In the genomic region with DNA sequence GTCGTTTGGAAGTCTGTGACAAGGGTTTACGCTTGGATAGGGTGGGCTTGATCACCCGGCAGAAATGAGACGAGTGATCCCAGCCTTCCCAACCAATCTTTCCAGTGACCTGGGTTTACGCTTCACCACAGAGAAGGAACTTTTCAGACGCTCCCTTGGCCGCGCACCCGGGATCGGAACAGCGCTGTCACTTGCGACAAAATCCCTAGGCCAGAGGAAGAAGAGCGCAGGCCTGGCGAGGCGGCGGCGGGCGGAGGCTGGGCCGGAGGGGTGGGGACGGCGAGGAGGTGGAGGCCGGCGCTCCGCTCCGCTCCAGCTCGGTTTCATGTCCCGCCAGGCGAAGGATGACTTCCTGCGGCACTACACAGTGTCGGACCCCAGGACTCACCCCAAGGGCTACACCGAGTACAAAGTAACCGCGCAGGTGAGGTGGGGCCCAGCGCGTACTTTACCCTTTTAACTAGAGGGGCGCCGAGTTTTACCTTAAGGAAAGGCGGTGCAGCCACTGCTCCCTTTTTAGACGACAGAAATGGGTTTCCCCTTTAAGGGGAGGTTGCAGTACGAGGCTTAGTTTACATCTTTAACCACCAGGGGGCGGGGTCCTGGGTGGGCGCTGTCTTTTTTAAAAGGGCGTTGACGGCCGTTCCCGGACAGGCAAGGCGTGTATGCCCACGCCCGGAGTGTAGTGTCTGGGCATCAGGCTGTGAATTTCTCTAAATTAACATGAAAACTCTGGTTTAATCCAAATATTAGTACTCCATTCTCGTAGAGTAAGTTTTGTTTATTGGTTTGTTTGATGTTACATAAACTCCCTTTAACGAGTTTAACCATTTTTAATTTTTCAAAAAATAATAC, we compare ENCODE assay signal across 1 cellular context.
TF ChIP-seq lines count a peak whose summit lies in the region.

A gene with protein sequence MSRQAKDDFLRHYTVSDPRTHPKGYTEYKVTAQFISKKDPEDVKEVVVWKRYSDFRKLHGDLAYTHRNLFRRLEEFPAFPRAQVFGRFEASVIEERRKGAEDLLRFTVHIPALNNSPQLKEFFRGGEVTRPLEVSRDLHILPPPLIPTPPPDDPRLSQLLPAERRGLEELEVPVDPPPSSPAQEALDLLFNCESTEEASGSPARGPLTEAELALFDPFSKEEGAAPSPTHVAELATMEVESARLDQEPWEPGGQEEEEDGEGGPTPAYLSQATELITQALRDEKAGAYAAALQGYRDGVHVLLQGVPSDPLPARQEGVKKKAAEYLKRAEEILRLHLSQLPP (plus strand): TSS at position 227 of the 855 bp plus-strand sequence. CDS start 99 bp downstream, at position 326.

TF ChIP-seq in HepG2, 621 proteins besides CTCF, POLR2A, EP300 and RAD21 (continued from another document and continues in another):
- TF ChIP-seq, protein P1, sequence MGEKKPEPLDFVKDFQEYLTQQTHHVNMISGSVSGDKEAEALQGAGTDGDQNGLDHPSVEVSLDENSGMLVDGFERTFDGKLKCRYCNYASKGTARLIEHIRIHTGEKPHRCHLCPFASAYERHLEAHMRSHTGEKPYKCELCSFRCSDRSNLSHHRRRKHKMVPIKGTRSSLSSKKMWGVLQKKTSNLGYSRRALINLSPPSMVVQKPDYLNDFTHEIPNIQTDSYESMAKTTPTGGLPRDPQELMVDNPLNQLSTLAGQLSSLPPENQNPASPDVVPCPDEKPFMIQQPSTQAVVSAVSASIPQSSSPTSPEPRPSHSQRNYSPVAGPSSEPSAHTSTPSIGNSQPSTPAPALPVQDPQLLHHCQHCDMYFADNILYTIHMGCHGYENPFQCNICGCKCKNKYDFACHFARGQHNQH (CRISPR knock-in tag; IDR thresholded peaks at IDR 0.05), result peak; percentile 59; the same call in 1 of the 2 replicates
- TF ChIP-seq ONECUT2 (CRISPR knock-in tag; IDR thresholded peaks at IDR 0.05) (peak; percentile 43; the same call in 1 of the 2 replicates), ATM (IDR thresholded peaks at IDR 0.05; ENCODE audit: borderline replicate concordance) (no peak), ZNF431 (CRISPR knock-in tag; IDR thresholded peaks at IDR 0.05; ENCODE audit: borderline replicate concordance, low read depth) (no peak), ZNF878 (CRISPR knock-in tag; IDR thresholded peaks at IDR 0.05) (0 out of 2 replicates have a peak, but pooled peaks have one; percentile 23), FOXC1 (CRISPR knock-in tag; IDR thresholded peaks at IDR 0.05; ENCODE audit: borderline replicate concordance) (peak; percentile 80; the same call in 1 of the 2 replicates), HOXA9 (CRISPR knock-in tag; IDR thresholded peaks at IDR 0.05; ENCODE audit: borderline replicate concordance) (no peak), ZMYM3 (CRISPR knock-in tag; IDR thresholded peaks at IDR 0.05) (peak; percentile 84), REXO4 (CRISPR knock-in tag; IDR thresholded peaks at IDR 0.05; ENCODE audit: borderline replicate concordance) (no peak), RXRB (CRISPR knock-in tag; IDR thresholded peaks at IDR 0.05; ENCODE audit: borderline replicate concordance) (0 out of 2 replicates have a peak, but pooled peaks have one; percentile 47), CCAR2 (optimal IDR thresholded peaks at IDR 0.05; ENCODE audit: low read depth, low read length) (no peak), KMT2A (CRISPR knock-in tag; IDR thresholded peaks at IDR 0.05) (peak; percentile 45), TBX2 (CRISPR knock-in tag; IDR thresholded peaks at IDR 0.05; ENCODE audit: borderline replicate concordance) (peak; percentile 67), SMAD3 (CRISPR knock-in tag; IDR thresholded peaks at IDR 0.05) (peak; percentile 79; the same call in 1 of the 2 replicates), MIXL1 (CRISPR knock-in tag; IDR thresholded peaks at IDR 0.05) (peak; percentile 45; the same call in 1 of the 2 replicates), BRD4 (CRISPR knock-in tag; IDR thresholded peaks at IDR 0.05) (0 out of 2 replicates have a peak, but pooled peaks have one; percentile 22), ZNF282 (IDR thresholded peaks at IDR 0.05; ENCODE audit: partially characterized antibody) (no peak), MAFG (CRISPR knock-in tag; IDR thresholded peaks at IDR 0.05) (no peak), ZEB1 (IDR thresholded peaks at IDR 0.05; ENCODE audit: insufficient replicate concordance, low read depth) (peak; percentile 56), SMC3 (IDR thresholded peaks at IDR 0.05; ENCODE audit: low read length) (peak; percentile 51; the same call in 1 of the 2 replicates), FOSL1 (CRISPR knock-in tag; IDR thresholded peaks at IDR 0.05; ENCODE audit: borderline replicate concordance) (no peak), HNF4A (CRISPR knock-in tag; IDR thresholded peaks at IDR 0.05) (peak; percentile 44; the same call in 1 of the 2 replicates), DNMT3B (CRISPR knock-in tag; conservative IDR thresholded peaks at IDR 0.05) (no peak), ZNF788 (CRISPR knock-in tag; IDR thresholded peaks at IDR 0.05; ENCODE audit: borderline replicate concordance) (peak; percentile 59; the same call in 1 of the 2 replicates), SMARCC2 (IDR thresholded peaks at IDR 0.05) (no peak), U2AF2 (IDR thresholded peaks at IDR 0.05; ENCODE audit: low read depth, low read length) (no peak), ZFP37 (CRISPR knock-in tag; IDR thresholded peaks at IDR 0.05; ENCODE audit: borderline replicate concordance) (no peak), NFE2 (CRISPR knock-in tag; IDR thresholded peaks at IDR 0.05) (no peak), ZFYVE20 (CRISPR knock-in tag; IDR thresholded peaks at IDR 0.05; ENCODE audit: borderline replicate concordance, low read depth) (no peak), NR2F6 (IDR thresholded peaks at IDR 0.05) (no peak), NR2F6 (CRISPR knock-in tag; IDR thresholded peaks at IDR 0.05) (no peak), CREB1 (IDR thresholded peaks at IDR 0.05) (no peak; the same call in 1 of the 2 replicates), CREB1 (CRISPR knock-in tag; IDR thresholded peaks at IDR 0.05) (peak; percentile 38; the same call in 1 of the 2 replicates), ZBTB42 (CRISPR knock-in tag; IDR thresholded peaks at IDR 0.05) (no peak), GPN1 (CRISPR knock-in tag; IDR thresholded peaks at IDR 0.05; ENCODE audit: borderline replicate concordance) (no peak), SALL2 (CRISPR knock-in tag; IDR thresholded peaks at IDR 0.05) (peak; percentile 82; the same call in 1 of the 2 replicates), SAFB2 (CRISPR knock-in tag; IDR thresholded peaks at IDR 0.05; ENCODE audit: borderline replicate concordance, low read depth) (peak; percentile 90; the same call in 1 of the 2 replicates), GZF1 (CRISPR knock-in tag; IDR thresholded peaks at IDR 0.05) (no peak), ZNF451 (CRISPR knock-in tag; IDR thresholded peaks at IDR 0.05) (peak; percentile 70; the same call in 1 of the 2 replicates), TCF7L2 (IDR thresholded peaks at IDR 0.05; ENCODE audit: low read depth, low read length) (no peak), JDP2 (CRISPR knock-in tag; IDR thresholded peaks at IDR 0.05; ENCODE audit: borderline replicate concordance) (no peak)
- TF ChIP-seq, protein P2, sequence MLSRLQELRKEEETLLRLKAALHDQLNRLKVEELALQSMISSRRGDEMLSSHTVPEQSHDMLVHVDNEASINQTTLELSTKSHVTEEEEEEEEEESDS (CRISPR knock-in tag; IDR thresholded peaks at IDR 0.05; ENCODE audit: borderline replicate concordance), result peak; percentile 75; the same call in 1 of the 2 replicates
- TF ChIP-seq, protein P3, sequence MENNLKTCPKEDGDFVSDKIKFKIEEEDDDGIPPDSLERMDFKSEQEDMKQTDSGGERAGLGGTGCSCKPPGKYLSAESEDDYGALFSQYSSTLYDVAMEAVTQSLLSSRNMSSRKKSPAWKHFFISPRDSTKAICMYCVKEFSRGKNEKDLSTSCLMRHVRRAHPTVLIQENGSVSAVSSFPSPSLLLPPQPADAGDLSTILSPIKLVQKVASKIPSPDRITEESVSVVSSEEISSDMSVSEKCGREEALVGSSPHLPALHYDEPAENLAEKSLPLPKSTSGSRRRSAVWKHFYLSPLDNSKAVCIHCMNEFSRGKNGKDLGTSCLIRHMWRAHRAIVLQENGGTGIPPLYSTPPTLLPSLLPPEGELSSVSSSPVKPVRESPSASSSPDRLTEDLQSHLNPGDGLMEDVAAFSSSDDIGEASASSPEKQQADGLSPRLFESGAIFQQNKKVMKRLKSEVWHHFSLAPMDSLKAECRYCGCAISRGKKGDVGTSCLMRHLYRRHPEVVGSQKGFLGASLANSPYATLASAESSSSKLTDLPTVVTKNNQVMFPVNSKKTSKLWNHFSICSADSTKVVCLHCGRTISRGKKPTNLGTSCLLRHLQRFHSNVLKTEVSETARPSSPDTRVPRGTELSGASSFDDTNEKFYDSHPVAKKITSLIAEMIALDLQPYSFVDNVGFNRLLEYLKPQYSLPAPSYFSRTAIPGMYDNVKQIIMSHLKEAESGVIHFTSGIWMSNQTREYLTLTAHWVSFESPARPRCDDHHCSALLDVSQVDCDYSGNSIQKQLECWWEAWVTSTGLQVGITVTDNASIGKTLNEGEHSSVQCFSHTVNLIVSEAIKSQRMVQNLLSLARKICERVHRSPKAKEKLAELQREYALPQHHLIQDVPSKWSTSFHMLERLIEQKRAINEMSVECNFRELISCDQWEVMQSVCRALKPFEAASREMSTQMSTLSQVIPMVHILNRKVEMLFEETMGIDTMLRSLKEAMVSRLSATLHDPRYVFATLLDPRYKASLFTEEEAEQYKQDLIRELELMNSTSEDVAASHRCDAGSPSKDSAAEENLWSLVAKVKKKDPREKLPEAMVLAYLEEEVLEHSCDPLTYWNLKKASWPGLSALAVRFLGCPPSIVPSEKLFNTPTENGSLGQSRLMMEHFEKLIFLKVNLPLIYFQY (CRISPR knock-in tag; IDR thresholded peaks at IDR 0.05; ENCODE audit: borderline replicate concordance), result 0 out of 2 replicates have a peak, but pooled peaks have one; percentile 26
- TF ChIP-seq, protein P4, sequence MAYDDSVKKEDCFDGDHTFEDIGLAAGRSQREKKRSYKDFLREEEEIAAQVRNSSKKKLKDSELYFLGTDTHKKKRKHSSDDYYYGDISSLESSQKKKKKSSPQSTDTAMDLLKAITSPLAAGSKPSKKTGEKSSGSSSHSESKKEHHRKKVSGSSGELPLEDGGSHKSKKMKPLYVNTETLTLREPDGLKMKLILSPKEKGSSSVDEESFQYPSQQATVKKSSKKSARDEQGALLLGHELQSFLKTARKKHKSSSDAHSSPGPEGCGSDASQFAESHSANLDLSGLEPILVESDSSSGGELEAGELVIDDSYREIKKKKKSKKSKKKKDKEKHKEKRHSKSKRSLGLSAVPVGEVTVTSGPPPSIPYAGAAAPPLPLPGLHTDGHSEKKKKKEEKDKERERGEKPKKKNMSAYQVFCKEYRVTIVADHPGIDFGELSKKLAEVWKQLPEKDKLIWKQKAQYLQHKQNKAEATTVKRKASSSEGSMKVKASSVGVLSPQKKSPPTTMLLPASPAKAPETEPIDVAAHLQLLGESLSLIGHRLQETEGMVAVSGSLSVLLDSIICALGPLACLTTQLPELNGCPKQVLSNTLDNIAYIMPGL (CRISPR knock-in tag; IDR thresholded peaks at IDR 0.05; ENCODE audit: borderline replicate concordance in 1 of 2, low read depth in 1 of 2), result peak; percentile 79 to 92; a peak in 3 of 4 replicates
- TF ChIP-seq, protein P5, sequence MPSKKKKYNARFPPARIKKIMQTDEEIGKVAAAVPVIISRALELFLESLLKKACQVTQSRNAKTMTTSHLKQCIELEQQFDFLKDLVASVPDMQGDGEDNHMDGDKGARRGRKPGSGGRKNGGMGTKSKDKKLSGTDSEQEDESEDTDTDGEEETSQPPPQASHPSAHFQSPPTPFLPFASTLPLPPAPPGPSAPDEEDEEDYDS (CRISPR knock-in tag; IDR thresholded peaks at IDR 0.05), result peak; percentile 33; the same call in 1 of the 2 replicates
- TF ChIP-seq, protein P6, sequence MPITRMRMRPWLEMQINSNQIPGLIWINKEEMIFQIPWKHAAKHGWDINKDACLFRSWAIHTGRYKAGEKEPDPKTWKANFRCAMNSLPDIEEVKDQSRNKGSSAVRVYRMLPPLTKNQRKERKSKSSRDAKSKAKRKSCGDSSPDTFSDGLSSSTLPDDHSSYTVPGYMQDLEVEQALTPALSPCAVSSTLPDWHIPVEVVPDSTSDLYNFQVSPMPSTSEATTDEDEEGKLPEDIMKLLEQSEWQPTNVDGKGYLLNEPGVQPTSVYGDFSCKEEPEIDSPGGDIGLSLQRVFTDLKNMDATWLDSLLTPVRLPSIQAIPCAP (CRISPR knock-in tag; IDR thresholded peaks at IDR 0.05; ENCODE audit: low read depth), result no peak; the same call in 1 of the 2 replicates
- TF ChIP-seq, protein P7, sequence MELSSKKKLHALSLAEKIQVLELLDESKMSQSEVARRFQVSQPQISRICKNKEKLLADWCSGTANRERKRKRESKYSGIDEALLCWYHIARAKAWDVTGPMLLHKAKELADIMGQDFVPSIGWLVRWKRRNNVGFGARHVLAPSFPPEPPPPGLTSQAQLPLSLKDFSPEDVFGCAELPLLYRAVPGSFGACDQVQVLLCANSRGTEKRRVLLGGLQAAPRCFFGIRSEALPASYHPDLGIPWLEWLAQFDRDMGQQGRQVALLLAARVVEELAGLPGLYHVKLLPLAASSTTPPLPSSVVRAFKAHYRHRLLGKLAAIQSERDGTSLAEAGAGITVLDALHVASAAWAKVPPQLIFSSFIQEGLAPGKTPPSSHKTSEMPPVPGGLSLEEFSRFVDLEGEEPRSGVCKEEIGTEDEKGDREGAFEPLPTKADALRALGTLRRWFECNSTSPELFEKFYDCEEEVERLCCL (CRISPR knock-in tag; IDR thresholded peaks at IDR 0.05; ENCODE audit: borderline replicate concordance), result no peak
- TF ChIP-seq, protein P8, sequence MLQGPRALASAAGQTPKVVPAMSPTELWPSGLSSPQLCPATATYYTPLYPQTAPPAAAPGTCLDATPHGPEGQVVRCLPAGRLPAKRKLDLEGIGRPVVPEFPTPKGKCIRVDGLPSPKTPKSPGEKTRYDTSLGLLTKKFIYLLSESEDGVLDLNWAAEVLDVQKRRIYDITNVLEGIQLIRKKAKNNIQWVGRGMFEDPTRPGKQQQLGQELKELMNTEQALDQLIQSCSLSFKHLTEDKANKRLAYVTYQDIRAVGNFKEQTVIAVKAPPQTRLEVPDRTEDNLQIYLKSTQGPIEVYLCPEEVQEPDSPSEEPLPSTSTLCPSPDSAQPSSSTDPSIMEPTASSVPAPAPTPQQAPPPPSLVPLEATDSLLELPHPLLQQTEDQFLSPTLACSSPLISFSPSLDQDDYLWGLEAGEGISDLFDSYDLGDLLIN (CRISPR knock-in tag; IDR thresholded peaks at IDR 0.05; ENCODE audit: borderline replicate concordance), result 0 out of 2 replicates have a peak, but pooled peaks have one; percentile 49
- TF ChIP-seq, protein P9, sequence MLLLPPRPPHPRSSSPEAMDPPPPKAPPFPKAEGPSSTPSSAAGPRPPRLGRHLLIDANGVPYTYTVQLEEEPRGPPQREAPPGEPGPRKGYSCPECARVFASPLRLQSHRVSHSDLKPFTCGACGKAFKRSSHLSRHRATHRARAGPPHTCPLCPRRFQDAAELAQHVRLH (CRISPR knock-in tag; IDR thresholded peaks at IDR 0.05; ENCODE audit: borderline replicate concordance, low read depth), result 0 out of 2 replicates have a peak, but pooled peaks have one; percentile 52
- TF ChIP-seq, protein P10, sequence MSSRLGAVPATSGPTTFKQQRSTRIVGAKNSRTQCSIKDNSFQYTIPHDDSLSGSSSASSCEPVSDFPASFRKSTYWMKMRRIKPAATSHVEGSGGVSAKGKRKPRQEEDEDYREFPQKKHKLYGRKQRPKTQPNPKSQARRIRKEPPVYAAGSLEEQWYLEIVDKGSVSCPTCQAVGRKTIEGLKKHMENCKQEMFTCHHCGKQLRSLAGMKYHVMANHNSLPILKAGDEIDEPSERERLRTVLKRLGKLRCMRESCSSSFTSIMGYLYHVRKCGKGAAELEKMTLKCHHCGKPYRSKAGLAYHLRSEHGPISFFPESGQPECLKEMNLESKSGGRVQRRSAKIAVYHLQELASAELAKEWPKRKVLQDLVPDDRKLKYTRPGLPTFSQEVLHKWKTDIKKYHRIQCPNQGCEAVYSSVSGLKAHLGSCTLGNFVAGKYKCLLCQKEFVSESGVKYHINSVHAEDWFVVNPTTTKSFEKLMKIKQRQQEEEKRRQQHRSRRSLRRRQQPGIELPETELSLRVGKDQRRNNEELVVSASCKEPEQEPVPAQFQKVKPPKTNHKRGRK (CRISPR knock-in tag; IDR thresholded peaks at IDR 0.05), result no peak
